In the genomic region with DNA sequence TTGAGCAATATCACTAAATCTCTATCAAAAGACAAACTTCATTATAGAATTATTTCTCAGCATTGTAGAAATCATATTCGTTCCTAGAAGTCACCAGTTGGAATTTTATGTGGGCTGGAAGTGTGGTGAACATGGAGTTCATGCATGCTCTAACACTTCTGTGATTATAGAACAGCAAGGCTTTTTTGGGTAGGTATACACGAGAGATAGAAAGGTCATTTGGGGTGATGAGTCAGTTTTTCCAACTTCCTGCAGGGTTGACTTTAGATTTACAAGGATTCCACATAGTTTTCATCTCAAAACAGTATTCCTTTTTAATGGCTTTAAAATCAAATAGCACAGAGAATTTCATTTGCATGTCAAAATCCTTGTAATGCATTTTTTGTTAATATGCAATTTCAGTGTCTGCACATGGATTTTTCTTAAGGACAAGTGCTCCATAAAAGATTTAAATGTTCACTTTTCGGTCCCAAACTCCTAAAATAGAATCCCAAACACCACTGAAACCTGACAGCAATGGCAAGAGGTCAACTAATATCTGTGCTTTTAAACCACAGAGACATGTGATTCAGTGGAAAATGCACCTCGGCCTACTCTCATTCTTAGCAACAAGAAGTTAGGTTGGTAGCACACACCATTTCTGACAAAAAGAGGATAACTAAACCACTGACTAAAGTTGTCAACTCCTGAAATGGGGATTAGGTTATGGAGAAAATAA, we compare ENCODE assay signal across 11 cellular contexts.
A peak's percentile ranks its signal among the peaks of the same experiment; 100 is the strongest.
DNase-seq lines count a peak whose midpoint lies in the region; ATAC-seq, FAIRE-seq and TF ChIP-seq lines count a peak whose summit lies in the region.
"Had no signal": no experiment of that assay in that cellular context is flagged by ENCODE, and none has a peak within 500 bp of the region (broad histone marks: within the 10 kb centered on the region; RNA-seq: fewer than 3 reads in every experiment).

No MANE protein-coding gene starts in this region.

- H3K27ac ChIP-seq in endothelial cell of umbilical vein (ENCODE audit: insufficient read depth, low read depth, low read length) (no peak overlapping the region), vagina (peak overlapping the region; percentile 21), foreskin keratinocyte (no peak overlapping the region)
- H3K27ac ChIP-seq: BLaER1 treated with 17β-estradiol and CSF1 and Interleukin-3, amounts not matched to agents 10 nM and 100 nM had no signal

- CTCF ChIA-PET in endothelial cell of umbilical vein (lab: Charles Lee): interaction anchor here (0.7 to 1.8 kb wide), 2 partner anchors 11 to 13 kb away, joined by 3 to 7 read pairs; no protein-coding TSS in a partner anchor

- H3K9me1 ChIP-seq in endothelial cell of umbilical vein (replicated peaks; ENCODE audit: control insufficient read depth, extremely low read depth, insufficient read depth, low read length): no peaks in the 10 kb centered on the region

- no peaks in the 10 kb centered on the region for H3K9me3 ChIP-seq in endothelial cell of umbilical vein (replicated peaks; ENCODE audit: control insufficient read depth, insufficient read depth, low read length)
- H3K9me3 ChIP-seq in vagina: no peaks in the 10 kb centered on the region

- H4K20me1 ChIP-seq in endothelial cell of umbilical vein (replicated peaks; ENCODE audit: control insufficient read depth, extremely low read depth, insufficient read depth, low read length): no peaks in the 10 kb centered on the region

- H3K9ac ChIP-seq in endothelial cell of umbilical vein (replicated peaks; ENCODE audit: extremely low read depth, insufficient read depth, low read length): no peak overlapping the region
- H3K9ac ChIP-seq: BLaER1 treated with 17β-estradiol and CSF1 and Interleukin-3, amounts not matched to agents 10 nM and 100 nM had no signal

- no TSS peak for BruUV-seq in endothelial cell of umbilical vein (replicated peaks; lab: Mats Ljungman, UMichigan)

- ATAC-seq in left ventricle myocardium superior: peak; percentile 13
- no peak for ATAC-seq in Right ventricle myocardium inferior
- ATAC-seq in HG03575 (IDR thresholded peaks at IDR 0.05; ENCODE audit: extremely low read depth, insufficient number of reproducible peaks, low FRiP score, unreplicated experiment): peak; percentile 51
- ATAC-seq in foreskin keratinocyte: no peak
- ATAC-seq in HG02970 (IDR thresholded peaks at IDR 0.05; ENCODE audit: low FRiP score, unreplicated experiment): no peak

- H3K4me2 ChIP-seq in endothelial cell of umbilical vein (ENCODE audit: insufficient read depth, low read length): peak overlapping the region; percentile 6

- DNase-seq in left ventricle myocardium superior (no peak), Right ventricle myocardium inferior (ENCODE audit: missing footprints) (no peak), endothelial cell of umbilical vein (ENCODE audit: low read depth, low spot score) (peak; percentile 46), vagina (ENCODE audit: extremely low spot score in 2 of 2) (no peak), foreskin keratinocyte (no peak), Kasumi-1 (lab: John Stamatoyannopoulos, UW) (no peak)
- DNase-seq: effector memory CD4-positive, alpha-beta T cell; NCI-H1930 had no signal

- dilution Hi-C loops in endothelial cell of umbilical vein (cut with MboI; ENCODE audit: extremely low pct_ligation_motif_present, low sequenced_read_pairs): no loop called here

- H3K27me3 ChIP-seq in endothelial cell of umbilical vein (ENCODE audit: control insufficient read depth in 2 of 2, insufficient read depth in 2 of 2, low read length in 2 of 2): no peaks in the 10 kb centered on the region
- no peaks in the 10 kb centered on the region for H3K27me3 ChIP-seq in vagina
- no peaks in the 10 kb centered on the region for H3K27me3 ChIP-seq in foreskin keratinocyte

- H3K36me3 ChIP-seq in endothelial cell of umbilical vein (ENCODE audit: control insufficient read depth in 2 of 2, extremely low read depth in 1 of 2, insufficient read depth in 2 of 2, low read length in 2 of 2): no peaks in the 10 kb centered on the region
- no peaks in the 10 kb centered on the region for H3K36me3 ChIP-seq in vagina
- H3K36me3 ChIP-seq: BLaER1 treated with 17β-estradiol and CSF1 and Interleukin-3, amounts not matched to agents 10 nM and 100 nM had no signal

- TF ChIP-seq CTCF in endothelial cell of umbilical vein (IDR thresholded peaks at IDR 0.05; ENCODE audit: extremely low read depth in 1 of 2, insufficient read depth in 1 of 2, low read depth in 1 of 2, low read length in 2 of 2) (no peak), vagina (IDR thresholded peaks at IDR 0.05) (no peak), foreskin keratinocyte (conservative IDR thresholded peaks at IDR 0.05) (no peak)

- intact Hi-C loops in left ventricle myocardium superior (cut with micrococcal nuclease): no loop called here
- intact Hi-C loops in Right ventricle myocardium inferior (cut with DNase I): no loop called here
- intact Hi-C loops in endothelial cell of umbilical vein (cut with micrococcal nuclease): no loop called here
- intact Hi-C loops in vagina (cut with DNase I): loop anchor here (5.0 kb wide), 1 partner anchor 1522 kb away; no protein-coding TSS in a partner anchor

- no peak overlapping the region for H3K4me3 ChIP-seq in endothelial cell of umbilical vein (replicated peaks in 1 of 3; ENCODE audit: insufficient read depth in 1 of 3, low read depth in 1 of 3, low read length in 3 of 3)
- no peak overlapping the region for H3K4me3 ChIP-seq in vagina
- H3K4me3 ChIP-seq: BLaER1 treated with 17β-estradiol and CSF1 and Interleukin-3, amounts not matched to agents 10 nM and 100 nM had no signal

- peaks cover 22% of the 10 kb centered on the region for H3K4me1 ChIP-seq in endothelial cell of umbilical vein (ENCODE audit: control insufficient read depth, extremely low read depth, insufficient read depth, low read length)
- no peaks in the 10 kb centered on the region for H3K4me1 ChIP-seq in vagina
- peaks cover 15% of the 10 kb centered on the region for H3K4me1 ChIP-seq in foreskin keratinocyte

- POLR2A ChIA-PET in endothelial cell of umbilical vein (lab: Charles Lee): no interaction called here

- TF ChIP-seq POLR2A in endothelial cell of umbilical vein (IDR thresholded peaks at IDR 0.05; ENCODE audit: low read depth, low read length) (no peak), vagina (IDR thresholded peaks at IDR 0.05) (no peak)

- no peak for FAIRE-seq in endothelial cell of umbilical vein (lab: Jason Lieb, UNC)

- no peaks in the 10 kb centered on the region for H3K79me2 ChIP-seq in endothelial cell of umbilical vein (ENCODE audit: control insufficient read depth, insufficient read depth, low read length)

- H2AFZ ChIP-seq in endothelial cell of umbilical vein (ENCODE audit: low read depth, low read length): peak overlapping the region; percentile 33

TF ChIP-seq in endothelial cell of umbilical vein, 7 proteins besides CTCF, POLR2A, EP300 and RAD21:
- TF ChIP-seq GATA2 (IDR thresholded peaks at IDR 0.05; ENCODE audit: insufficient read depth, insufficient read length, low read depth, low read length) (no peak), POLR2AphosphoS5 (IDR thresholded peaks at IDR 0.05; ENCODE audit: insufficient read depth, low read depth, low read length) (no peak), FOS (IDR thresholded peaks at IDR 0.05; ENCODE audit: borderline replicate concordance, insufficient read depth, low read length) (peak; percentile 27), EZH2 (IDR thresholded peaks at IDR 0.05; ENCODE audit: borderline replicate concordance, low read depth, low read length, severe bottlenecking) (no peak), JUN (IDR thresholded peaks at IDR 0.05; ENCODE audit: borderline replicate concordance, insufficient read depth, insufficient read length, low read depth) (peak; percentile 17), MYC (IDR thresholded peaks at IDR 0.05; ENCODE audit: low read depth, low read length) (no peak)
- TF ChIP-seq, protein P1, sequence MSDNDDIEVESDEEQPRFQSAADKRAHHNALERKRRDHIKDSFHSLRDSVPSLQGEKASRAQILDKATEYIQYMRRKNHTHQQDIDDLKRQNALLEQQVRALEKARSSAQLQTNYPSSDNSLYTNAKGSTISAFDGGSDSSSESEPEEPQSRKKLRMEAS (IDR thresholded peaks at IDR 0.05; ENCODE audit: insufficient read depth, insufficient read length): no peak
TF ChIP-seq in endothelial cell of umbilical vein: peak in this region for 2.

Comparison
In these comparisons a context has a peak if more than half of its experiments do, and no peak if none do; other contexts are left out.
1. ATAC-seq: peak in left ventricle myocardium superior (single experiment) and HG03575 (single experiment); none in Right ventricle myocardium inferior (single experiment), foreskin keratinocyte (single experiment) and HG02970 (single experiment).